Comparison of ENCODE assay signal across 12 cellular contexts in genomic region chr1:14881775-14882672, GRCh38.
A peak's percentile ranks its signal among the peaks of the same experiment; 100 is the strongest.
DNase-seq lines count a peak whose midpoint lies in the region; ATAC-seq and TF ChIP-seq lines count a peak whose summit lies in the region.
"Had no signal": no experiment of that assay in that cellular context is flagged by ENCODE, and none has a peak within 500 bp of the region (broad histone marks: within the 10 kb centered on the region; RNA-seq: fewer than 3 reads in every experiment).

No MANE protein-coding gene starts in this region.

- no TSS peak for BruUV-seq in IMR-90 (replicated peaks; lab: Mats Ljungman, UMichigan)

- no peak for TF ChIP-seq POLR2A in IMR-90 (IDR thresholded peaks at IDR 0.05; ENCODE audit: low read depth, low read length)

- H3K9me3 ChIP-seq in IMR-90 (ENCODE audit: control insufficient read depth, insufficient read depth, low read length), result no peaks in the 10 kb centered on the region

- no peak overlapping the region for H3K27ac ChIP-seq in IMR-90 (ENCODE audit: insufficient read depth, low read length)
- H3K27ac ChIP-seq in foreskin keratinocyte, result no peak overlapping the region
- H3K27ac ChIP-seq in substantia nigra (ENCODE audit: low read depth, low read length, poor library complexity, severe bottlenecking), result no peak overlapping the region

- H2BK20ac ChIP-seq in IMR-90 (ENCODE audit: low read depth, low read length), result no peak overlapping the region

- H2BK5ac ChIP-seq in IMR-90 (ENCODE audit: low read depth, low read length, poor library complexity, severe bottlenecking), result no peak overlapping the region

- H4K8ac ChIP-seq in IMR-90 (ENCODE audit: low read depth in 2 of 2, low read length in 2 of 2), result no peak overlapping the region

- DNase-seq in Daoy (ENCODE audit: low read depth) (peak; percentile 20), IMR-90 (peak; percentile 9), foreskin keratinocyte (no peak), GF-D8 (lab: John Stamatoyannopoulos, UW) (no peak), iPS-NIHi11 (ENCODE audit: low spot score) (no peak), substantia nigra (lab: John Stamatoyannopoulos, UW) (no peak), NCI-H2029 treated with DMSO at 0.1 percent for 48 hours (lab: John Stamatoyannopoulos, UW) (no peak)
- DNase-seq: activated CD8-positive, alpha-beta T cell treated with anti-CD3 and anti-CD28 coated beads for 36 hours; immature natural killer cell; occipital lobe had no signal

- no peak overlapping the region for H3K4ac ChIP-seq in IMR-90 (ENCODE audit: low read depth, low read length)

- no peak overlapping the region for H4K91ac ChIP-seq in IMR-90 (ENCODE audit: insufficient read depth, low read depth, low read length)

- no peak overlapping the region for H4K5ac ChIP-seq in IMR-90 (ENCODE audit: low read depth, low read length)

- H2BK120ac ChIP-seq in IMR-90 (ENCODE audit: low read depth, low read length), result no peak overlapping the region

- ATAC-seq in GM21526 (IDR thresholded peaks at IDR 0.05; ENCODE audit: low FRiP score, unreplicated experiment), result peak; percentile 87
- ATAC-seq in IMR-90 (ENCODE audit: low read depth), result peak; percentile 24
- peak; percentile 35 for ATAC-seq in foreskin keratinocyte
- ATAC-seq: activated CD8-positive, alpha-beta T cell treated with anti-CD3 and anti-CD28 coated beads for 36 hours; GM23338 had no signal

- dilution Hi-C loops in IMR-90 (cut with HindIII; ENCODE audit: low sequenced_read_pairs, unreplicated experiment), result no loop called here

- H3K36me3 ChIP-seq in IMR-90 (ENCODE audit: control insufficient read depth, insufficient read depth, low read length), result no peaks in the 10 kb centered on the region

- H2BK15ac ChIP-seq in IMR-90 (ENCODE audit: low read depth, low read length), result no peak overlapping the region

- no peak overlapping the region for H3K23ac ChIP-seq in IMR-90 (ENCODE audit: low read depth, low read length)

- H3K4me1 ChIP-seq in IMR-90 (ENCODE audit: control insufficient read depth, insufficient read depth, low read length) (no peaks in the 10 kb centered on the region), foreskin keratinocyte (peaks cover under 1% of the 10 kb centered on the region)

- POLR2A ChIA-PET in IMR-90 (lab: Charles Lee; ENCODE audit: unreplicated experiment), result no interaction called here

- H3K14ac ChIP-seq in IMR-90 (replicated peaks; ENCODE audit: low read depth, low read length), result no peak overlapping the region

- no peak overlapping the region for H3K9ac ChIP-seq in IMR-90 (ENCODE audit: low read depth, low read length)

- no peaks in the 10 kb centered on the region for H3K9me1 ChIP-seq in IMR-90 (ENCODE audit: insufficient read depth, low read length)

- peaks cover 3% of the 10 kb centered on the region for H3K27me3 ChIP-seq in IMR-90 (ENCODE audit: control insufficient read depth, insufficient read depth, low read length)
- H3K27me3 ChIP-seq in foreskin keratinocyte, result peaks cover 2% of the 10 kb centered on the region

- H3K79me1 ChIP-seq in IMR-90 (ENCODE audit: low read depth in 1 of 2, low read length in 2 of 2), result no peaks in the 10 kb centered on the region

- WGBS in IMR-90 (ENCODE audit: extremely low coverage in 2 of 2, insufficient read length in 1 of 2), 2 experiments, result 63% methylated on average over 1 of the region's 9 CpGs; no CpG with 5 or more reads in 1 of the 2 experiments

- intact Hi-C loops in IMR-90 (cut with micrococcal nuclease), result no loop called here

- no peak overlapping the region for H2AK9ac ChIP-seq in IMR-90 (replicated peaks; ENCODE audit: low read depth, low read length, poor library complexity)

- TF ChIP-seq CTCF in IMR-90 (conservative IDR thresholded peaks at IDR 0.05; ENCODE audit: low read depth, low read length) (no peak), foreskin keratinocyte (conservative IDR thresholded peaks at IDR 0.05) (no peak)

- no peak overlapping the region for H3K18ac ChIP-seq in IMR-90 (ENCODE audit: low read depth, low read length)

- CTCF ChIA-PET in IMR-90 (lab: Yijun Ruan, JAX), result interaction anchor here (0.5 kb wide), 1 partner anchor 190 kb away, joined by 3 read pairs; no protein-coding TSS in a partner anchor

- no peak overlapping the region for H3K4me3 ChIP-seq in IMR-90 (ENCODE audit: insufficient read depth, low read depth, low read length)
- H3K4me3 ChIP-seq: GM23338 had no signal

- H2AK5ac ChIP-seq in IMR-90 (ENCODE audit: low read depth, low read length), result no peak overlapping the region

- TF ChIP-seq RAD21 in IMR-90 (IDR thresholded peaks at IDR 0.05; ENCODE audit: low read length), result no peak

- in situ Hi-C loops in IMR-90 (cut with MboI; ENCODE audit: low sequenced_read_pairs), result no loop called here

- no peaks in the 10 kb centered on the region for H4K20me1 ChIP-seq in IMR-90 (ENCODE audit: insufficient read depth, low read length)

- no peak overlapping the region for H3K4me2 ChIP-seq in IMR-90 (ENCODE audit: low read depth, low read length)
- H3K4me2 ChIP-seq: GM23338 had no signal

- H3K56ac ChIP-seq in IMR-90 (ENCODE audit: extremely low read depth, insufficient read depth, low read length), result no peak overlapping the region

- H2AFZ ChIP-seq in IMR-90 (replicated peaks; ENCODE audit: low read length, poor library complexity), result no peak overlapping the region
- H2AFZ ChIP-seq: GM23338 had no signal

TF ChIP-seq in IMR-90, 13 proteins besides CTCF, POLR2A, EP300 and RAD21:
- TF ChIP-seq RCOR1 (IDR thresholded peaks at IDR 0.05; ENCODE audit: insufficient replicate concordance, low read length) (no peak), MAFK (IDR thresholded peaks at IDR 0.05; ENCODE audit: low read depth, low read length) (no peak), RFX5 (IDR thresholded peaks at IDR 0.05; ENCODE audit: low read depth, low read length) (no peak), BHLHE40 (IDR thresholded peaks at IDR 0.05; ENCODE audit: low read depth, low read length) (no peak), FOS (IDR thresholded peaks at IDR 0.05; ENCODE audit: low read depth, low read length) (no peak), SMC3 (IDR thresholded peaks at IDR 0.05; ENCODE audit: low read depth, low read length) (no peak), NFE2L2 (IDR thresholded peaks at IDR 0.05; ENCODE audit: low read depth, low read length) (no peak), ELK1 (IDR thresholded peaks at IDR 0.05; ENCODE audit: borderline replicate concordance, low read depth, low read length) (no peak), CEBPB (IDR thresholded peaks at IDR 0.05; ENCODE audit: low read depth, low read length) (no peak), MXI1 (IDR thresholded peaks at IDR 0.05; ENCODE audit: borderline replicate concordance, low read depth, low read length) (no peak), CHD1 (IDR thresholded peaks at IDR 0.05; ENCODE audit: low read depth, low read length) (no peak), MAZ (IDR thresholded peaks at IDR 0.05; ENCODE audit: borderline replicate concordance, low read depth, low read length) (no peak)
- TF ChIP-seq, protein P1, sequence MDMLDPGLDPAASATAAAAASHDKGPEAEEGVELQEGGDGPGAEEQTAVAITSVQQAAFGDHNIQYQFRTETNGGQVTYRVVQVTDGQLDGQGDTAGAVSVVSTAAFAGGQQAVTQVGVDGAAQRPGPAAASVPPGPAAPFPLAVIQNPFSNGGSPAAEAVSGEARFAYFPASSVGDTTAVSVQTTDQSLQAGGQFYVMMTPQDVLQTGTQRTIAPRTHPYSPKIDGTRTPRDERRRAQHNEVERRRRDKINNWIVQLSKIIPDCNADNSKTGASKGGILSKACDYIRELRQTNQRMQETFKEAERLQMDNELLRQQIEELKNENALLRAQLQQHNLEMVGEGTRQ (IDR thresholded peaks at IDR 0.05; ENCODE audit: low read depth, low read length), result no peak

Comparison
In these comparisons a context has a peak if more than half of its experiments do, and no peak if none do; other contexts are left out.
1. DNase-seq: peak in Daoy (single experiment) and IMR-90 (single experiment); none in foreskin keratinocyte (0 of 2), GF-D8 (single experiment), iPS-NIHi11 (single experiment), substantia nigra (0 of 49) and NCI-H2029 treated with DMSO at 0.1 percent for 48 hours (single experiment).
2. ATAC-seq: peak in every context shown above with its lines; median percentile 87 in GM21526; 35 in foreskin keratinocyte; 24 in IMR-90.